ENCODE assay signal across 8 cellular contexts in the genomic region with DNA sequence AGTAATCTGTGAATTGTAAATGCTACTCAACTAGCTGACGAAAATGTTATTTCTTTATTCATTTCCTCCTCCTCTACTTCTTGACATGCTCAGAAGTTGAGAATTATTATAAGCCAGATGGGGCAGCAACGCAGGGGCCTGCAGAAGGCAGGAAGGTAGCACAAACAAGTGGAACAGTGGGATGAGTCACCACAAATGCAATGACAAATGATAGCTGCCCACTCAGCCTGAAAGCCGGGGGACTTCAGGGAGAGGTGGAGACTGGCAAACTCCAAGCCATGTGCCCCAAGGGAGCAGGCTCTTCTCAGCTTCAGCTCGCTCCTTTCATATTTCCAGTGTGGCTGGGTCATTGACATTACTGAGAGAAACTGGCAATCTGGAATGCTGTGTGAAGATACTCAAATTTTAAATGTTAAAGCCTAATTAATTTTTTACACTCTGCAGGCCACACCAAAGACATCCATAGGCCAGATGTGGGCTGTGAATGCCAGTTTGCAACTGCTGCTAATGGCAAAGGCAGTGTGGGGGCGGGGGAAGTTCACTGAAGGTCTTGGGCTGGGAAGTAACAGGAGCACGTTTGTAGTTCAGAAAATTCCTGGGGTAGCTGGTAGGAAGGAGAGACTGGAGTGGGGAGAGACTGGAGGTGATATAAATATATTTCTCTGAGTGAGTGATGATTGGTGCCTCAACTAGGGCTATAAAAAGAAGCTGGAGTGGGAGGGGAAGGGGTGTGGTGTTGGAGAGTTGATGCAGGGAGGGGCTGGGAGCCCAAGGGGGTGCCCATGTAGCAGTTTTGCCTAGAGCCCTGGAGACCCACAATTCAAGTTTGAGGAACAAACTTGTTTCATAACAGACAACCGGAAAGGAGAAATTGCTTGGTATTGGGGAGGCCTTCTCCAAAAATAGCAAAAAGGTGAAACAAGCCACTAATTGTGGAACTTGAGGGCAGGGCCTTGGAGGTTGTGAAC. TPM values are rescaled to one million over a fixed set of nuclear protein-coding genes. Genes with fewer than 3 reads are reported as not detected.
DNase-seq lines count a peak whose midpoint lies in the region; ATAC-seq and TF ChIP-seq lines count a peak whose summit lies in the region.

No MANE protein-coding gene starts in this region.

- no peaks in the 10 kb centered on the region for H3K9me3 Mint-ChIP-seq in natural killer cell treated with Interleukin-12 subunit alpha and Interleukin-12 subunit beta and Interleukin-15 and Interleukin-18, amount 100 ng/mL, for 72 hours
- H3K9me3 Mint-ChIP-seq in natural killer cell = no peaks in the 10 kb centered on the region
- no peaks in the 10 kb centered on the region for H3K9me3 Mint-ChIP-seq in CD8-positive, alpha-beta T cell

- POLR2A ChIA-PET in CD8-positive, alpha-beta T cell (lab: Charles Lee) = interaction anchor here (0.8 kb wide), 1 partner anchor 20 kb away, joined by 3 read pairs; a partner anchor contains a TSS

- no peak for DNase-seq in natural killer cell treated with Interleukin-12 subunit alpha and Interleukin-12 subunit beta and Interleukin-15 and Interleukin-18, amount 100 ng/mL, for 72 hours (ENCODE audit: low spot score)
- DNase-seq in natural killer cell (no peak), heart left ventricle (peak in 4 of 5 donors; percentile 44 to 81 (median 62)), GM03348 (ENCODE audit: low spot score) (no peak), H7 (no peak)
- DNase-seq in CD8-positive, alpha-beta T cell = no peak

- CTCF ChIA-PET in CD8-positive, alpha-beta T cell (lab: Charles Lee) = interaction anchor here (1.0 to 4.2 kb wide), 3 partner anchors 15 to 198 kb away, joined by 3 to 22 read pairs (median 11); no protein-coding TSS in a partner anchor

- H3K36me3 ChIP-seq in OCI-LY3 (replicated peaks; ENCODE audit: low read depth, low read length) (no peaks in the 10 kb centered on the region), heart left ventricle (no peaks in the 10 kb centered on the region), H7 (replicated peaks; ENCODE audit: control insufficient read depth, insufficient read depth, low read length) (no peaks in the 10 kb centered on the region)
- no peaks in the 10 kb centered on the region for H3K36me3 ChIP-seq in CD8-positive, alpha-beta T cell (ENCODE audit: insufficient read depth, low read length)

- H2AFZ ChIP-seq in OCI-LY3 (ENCODE audit: low read depth, low read length) = no peak overlapping the region

- peak in 1 of 2 donors; percentile 55 for ATAC-seq in natural killer cell treated with Interleukin-12 subunit alpha and Interleukin-12 subunit beta and Interleukin-15 and Interleukin-18, amount 100 ng/mL, for 72 hours
- ATAC-seq in natural killer cell (no peak), HG02870 (IDR thresholded peaks at IDR 0.05; ENCODE audit: unreplicated experiment) (peak; percentile 41), heart left ventricle (peak; percentile 94 to 97 (median 96))
- ATAC-seq in CD8-positive, alpha-beta T cell = no peak

- H3K4me1 Mint-ChIP-seq in natural killer cell treated with Interleukin-12 subunit alpha and Interleukin-12 subunit beta and Interleukin-15 and Interleukin-18, amount 100 ng/mL, for 72 hours (ENCODE audit: low read depth in 2 of 2) = peaks cover 32 to 66% of the 10 kb centered on the region in 2 donors
- peaks cover 20 to 21% of the 10 kb centered on the region in 2 donors for H3K4me1 Mint-ChIP-seq in natural killer cell
- peaks cover 25% of the 10 kb centered on the region for H3K4me1 Mint-ChIP-seq in CD8-positive, alpha-beta T cell (ENCODE audit: low read depth)

- no peaks in the 10 kb centered on the region for H3K36me3 Mint-ChIP-seq in natural killer cell treated with Interleukin-12 subunit alpha and Interleukin-12 subunit beta and Interleukin-15 and Interleukin-18, amount 100 ng/mL, for 72 hours
- H3K36me3 Mint-ChIP-seq in natural killer cell = no peaks in the 10 kb centered on the region
- H3K36me3 Mint-ChIP-seq in CD8-positive, alpha-beta T cell = peaks cover 6% of the 10 kb centered on the region

- WGBS in heart left ventricle, 4 donors = 35 to 46% (median 41%) methylated on average over 7 of the region's 7 CpGs

- peaks cover 67% of the 10 kb centered on the region for H3K4me1 ChIP-seq in OCI-LY3 (ENCODE audit: low read length)
- peaks cover 0 to 66% (median 20%) of the 10 kb centered on the region in 12 donors for H3K4me1 ChIP-seq in heart left ventricle
- peaks cover 16% of the 10 kb centered on the region for H3K4me1 ChIP-seq in CD8-positive, alpha-beta T cell (ENCODE audit: insufficient read depth, low read length)

- peak overlapping the region; percentile 52 for H3K4me3 Mint-ChIP-seq in natural killer cell treated with Interleukin-12 subunit alpha and Interleukin-12 subunit beta and Interleukin-15 and Interleukin-18, amount 100 ng/mL, for 72 hours
- no peak overlapping the region for H3K4me3 Mint-ChIP-seq in natural killer cell
- no peak overlapping the region for H3K4me3 Mint-ChIP-seq in CD8-positive, alpha-beta T cell

- intact Hi-C loops in natural killer cell (cut with micrococcal nuclease) = no loop called here
- intact Hi-C loops in heart left ventricle (cut with DNase I) = loop anchor here in 2 of 10 donors (1.0 to 5.0 kb wide), 3 partner anchors 21 to 63 kb away; a partner anchor contains a TSS
- intact Hi-C loops in CD8-positive, alpha-beta T cell (cut with DNase I, micrococcal nuclease) = no loop called here

- H3K27ac ChIP-seq in OCI-LY3 (ENCODE audit: low read length) (peak overlapping the region; percentile 27), heart left ventricle (peak overlapping the region; percentile 32 to 83 (median 68))
- H3K27ac ChIP-seq in CD8-positive, alpha-beta T cell (ENCODE audit: low read depth, low read length) = no peak overlapping the region

- TF ChIP-seq POLR2A in heart left ventricle (IDR thresholded peaks at IDR 0.05) = peak in 1 of 2 donors; percentile 23

- H3K27ac Mint-ChIP-seq in natural killer cell treated with Interleukin-12 subunit alpha and Interleukin-12 subunit beta and Interleukin-15 and Interleukin-18, amount 100 ng/mL, for 72 hours = peak overlapping the region; percentile 14 to 66
- H3K27ac Mint-ChIP-seq in natural killer cell = peak overlapping the region in 1 of 2 donors; percentile 3
- H3K27ac Mint-ChIP-seq in CD8-positive, alpha-beta T cell = no peak overlapping the region

- no peak for TF ChIP-seq CTCF in natural killer cell (IDR thresholded peaks at IDR 0.05)
- TF ChIP-seq CTCF in OCI-LY3 (IDR thresholded peaks at IDR 0.05; ENCODE audit: low read depth, low read length) = no peak
- TF ChIP-seq CTCF in heart left ventricle (IDR thresholded peaks at IDR 0.05) = no peak
- no peak for TF ChIP-seq CTCF in CD8-positive, alpha-beta T cell (IDR thresholded peaks at IDR 0.05)

- H3K9me3 ChIP-seq in OCI-LY3 (ENCODE audit: insufficient read depth, low read length) (no peaks in the 10 kb centered on the region), heart left ventricle (no peaks in the 10 kb centered on the region)
- no peaks in the 10 kb centered on the region for H3K9me3 ChIP-seq in CD8-positive, alpha-beta T cell (ENCODE audit: low read length)

- no peaks in the 10 kb centered on the region for H4K20me1 ChIP-seq in OCI-LY3 (ENCODE audit: insufficient read depth, low read length)

- H3K4me2 ChIP-seq in OCI-LY3 (ENCODE audit: low read length) = peak overlapping the region; percentile 84

- H3K9ac ChIP-seq in OCI-LY3 (ENCODE audit: low read length) = no peak overlapping the region

- H3K79me2 ChIP-seq in OCI-LY3 (ENCODE audit: low read length) = no peaks in the 10 kb centered on the region

- H3K4me3 ChIP-seq in OCI-LY3 (ENCODE audit: low read length) (peak overlapping the region; percentile 51), heart left ventricle (no peak overlapping the region), H7 (ENCODE audit: insufficient read depth, low read depth, low read length) (no peak overlapping the region)
- H3K4me3 ChIP-seq in CD8-positive, alpha-beta T cell (ENCODE audit: low read depth, low read length) = no peak overlapping the region

- H3K27me3 Mint-ChIP-seq in natural killer cell treated with Interleukin-12 subunit alpha and Interleukin-12 subunit beta and Interleukin-15 and Interleukin-18, amount 100 ng/mL, for 72 hours = peaks cover 0 to 7% of the 10 kb centered on the region in 2 donors
- H3K27me3 Mint-ChIP-seq in natural killer cell (ENCODE audit: low read depth in 2 of 2) = peaks cover 0 to 11% of the 10 kb centered on the region in 2 donors
- peaks cover 2% of the 10 kb centered on the region for H3K27me3 Mint-ChIP-seq in CD8-positive, alpha-beta T cell (ENCODE audit: low read depth)

- peaks cover 36% of the 10 kb centered on the region for H3K27me3 ChIP-seq in OCI-LY3 (ENCODE audit: low read depth, low read length)
- H3K27me3 ChIP-seq in heart left ventricle = no peaks in the 10 kb centered on the region
- H3K27me3 ChIP-seq in CD8-positive, alpha-beta T cell (ENCODE audit: insufficient read depth, low read length) = no peaks in the 10 kb centered on the region
- no peaks in the 10 kb centered on the region for H3K27me3 ChIP-seq in H7 (ENCODE audit: control insufficient read depth, insufficient read depth, low read length)

RNA-seq across cellular contexts. Expression of a gene that starts 20.8 kb away (rescaled TPM):
- 1 to 10 TPM; 3.8 to 4.4 TPM for total RNA-seq in natural killer cell treated with Interleukin-12 subunit alpha and Interleukin-12 subunit beta and Interleukin-15 and Interleukin-18, amount 100 ng/mL, for 72 hours
- total RNA-seq in natural killer cell = 10 to 100 TPM; 47.1 to 78.9 (median 60.7) TPM
- total RNA-seq in heart left ventricle = 1 to 10 TPM; 3.4 to 8.3 (median 6.2) TPM
- polyA plus RNA-seq in heart left ventricle = 1 to 10 TPM; 1.8 to 4.4 TPM
- total RNA-seq in CD8-positive, alpha-beta T cell = 1 to 10 TPM; 7.6 to 8.8 TPM
- total RNA-seq in H7 (2014; rRNA removed; shearing (Covaris generic)) = 0.17 and 0.18 TPM in 2 replicates

Comparison
In these comparisons a context has a peak if more than half of its experiments do, and no peak if none do; other contexts are left out.
1. RNA of a gene that starts 20.8 kb away (total RNA-seq): 47.1 to 78.9 TPM in natural killer cell; 7.6 to 8.8 TPM in CD8-positive, alpha-beta T cell, 3.4 to 8.3 TPM in heart left ventricle, 3.8 to 4.4 TPM in natural killer cell treated with Interleukin-12 subunit alpha and Interleukin-12 subunit beta and Interleukin-15 and Interleukin-18, amount 100 ng/mL, for 72 hours and 0.17 to 0.18 TPM in H7; every median in the first group is over 4 times any median in the second.
2. ATAC-seq: peak in HG02870 (single experiment) and heart left ventricle (4 of 4); none in natural killer cell (0 of 3) and CD8-positive, alpha-beta T cell (single experiment).
3. DNase-seq: peak in heart left ventricle (4 of 5); none in natural killer cell treated with Interleukin-12 subunit alpha and Interleukin-12 subunit beta and Interleukin-15 and Interleukin-18, amount 100 ng/mL, for 72 hours (single experiment), natural killer cell (single experiment), GM03348 (single experiment), CD8-positive, alpha-beta T cell (0 of 7) and H7 (single experiment).